In genomic region chr20:42639140-42639539, GRCh38 we compare ENCODE assay signal across 27 cellular contexts.
"Had no signal": no experiment of that assay in that cellular context is flagged by ENCODE, and none has a peak within 500 bp of the region (broad histone marks: within the 10 kb centered on the region; RNA-seq: fewer than 3 reads in every experiment).

No MANE protein-coding gene starts in this region.

- ATAC-seq: effector memory CD8-positive, alpha-beta T cell; mucosa of descending colon; natural killer cell treated with Interleukin-12 subunit alpha and Interleukin-12 subunit beta and Interleukin-15 and Interleukin-18, amount 100 ng/mL, for 72 hours; pancreas; sciatic nerve; stimulated activated effector memory CD8-positive, alpha-beta T cell treated with anti-CD3 and anti-CD28 coated beads, Interleukin-12 subunit alpha, Interleukin-12 subunit beta, amount 100 ng/mL, for 72 hours had no signal

- H3K27ac Mint-ChIP-seq: effector memory CD8-positive, alpha-beta T cell; immature natural killer cell; mesothelial cell of epicardium; naive B cell; natural killer cell treated with Interleukin-12 subunit alpha and Interleukin-12 subunit beta and Interleukin-15 and Interleukin-18, amount 100 ng/mL, for 72 hours; progenitor cell of endocrine pancreas; stimulated activated effector memory CD8-positive, alpha-beta T cell treated with anti-CD3 and anti-CD28 coated beads, Interleukin-12 subunit alpha, Interleukin-12 subunit beta, amount 100 ng/mL, for 72 hours had no signal

- H3K4me2 ChIP-seq: smooth muscle cell had no signal

- H3K27ac ChIP-seq: neutrophil, pancreas, stomach, thyroid gland, vagina had no signal

- H3K4me1 ChIP-seq: stomach, thyroid gland, vagina had no signal

- DNase-seq: cortex of kidney; effector memory CD8-positive, alpha-beta T cell; erythroblast; hypothalamus; immature natural killer cell; mesenchymal stem cell; mucosa of descending colon; naive B cell; pancreas; stimulated activated CD4-positive, alpha-beta T cell treated with anti-CD3 and anti-CD28 coated beads, Interleukin-2, amount 100 ng/mL, for 24 hours; stimulated activated CD4-positive, alpha-beta T cell treated with anti-CD3 and anti-CD28 coated beads, Interleukin-4, amount 100 ng/mL, for 24 hours; stimulated activated naive CD4-positive, alpha-beta T cell treated with Interleukin-2 at 50 U/mL for 16 hours; stomach; thyroid gland; trophoblast cell had no signal

- H3K9me3 Mint-ChIP-seq: stimulated activated effector memory CD8-positive, alpha-beta T cell treated with anti-CD3 and anti-CD28 coated beads, Interleukin-12 subunit alpha, Interleukin-12 subunit beta, amount 100 ng/mL, for 72 hours had no signal

- H3K27me3 ChIP-seq: neutrophil, pancreas, stomach, thyroid gland, vagina had no signal

- H3K9me3 ChIP-seq: mucosa of descending colon, neutrophil, pancreas, thyroid gland, vagina had no signal

- FAIRE-seq: endometrium, frontal cortex, keratinocyte, pancreas had no signal

- H3K4me3 ChIP-seq: mucosa of descending colon, pancreas, smooth muscle cell, stomach, thyroid gland, vagina had no signal

- H3K4me1 Mint-ChIP-seq: immature natural killer cell; mesothelial cell of epicardium; naive B cell; neural crest cell; stimulated activated effector memory CD8-positive, alpha-beta T cell treated with anti-CD3 and anti-CD28 coated beads, Interleukin-12 subunit alpha, Interleukin-12 subunit beta, amount 100 ng/mL, for 72 hours had no signal

- H3K36me3 ChIP-seq: neutrophil, pancreas, stomach, thyroid gland, vagina had no signal

- H3K36me3 Mint-ChIP-seq: immature natural killer cell; mesothelial cell of epicardium; naive B cell; natural killer cell treated with Interleukin-12 subunit alpha and Interleukin-12 subunit beta and Interleukin-15 and Interleukin-18, amount 100 ng/mL, for 72 hours; stimulated activated effector memory CD8-positive, alpha-beta T cell treated with anti-CD3 and anti-CD28 coated beads, Interleukin-12 subunit alpha, Interleukin-12 subunit beta, amount 100 ng/mL, for 72 hours had no signal

- H3K27me3 Mint-ChIP-seq: naive B cell; natural killer cell treated with Interleukin-12 subunit alpha and Interleukin-12 subunit beta and Interleukin-15 and Interleukin-18, amount 100 ng/mL, for 72 hours; progenitor cell of endocrine pancreas had no signal

- H3K4me3 Mint-ChIP-seq: effector memory CD8-positive, alpha-beta T cell; immature natural killer cell; mesothelial cell of epicardium; naive B cell; natural killer cell treated with Interleukin-12 subunit alpha and Interleukin-12 subunit beta and Interleukin-15 and Interleukin-18, amount 100 ng/mL, for 72 hours; neural crest cell; stimulated activated effector memory CD8-positive, alpha-beta T cell treated with anti-CD3 and anti-CD28 coated beads, Interleukin-12 subunit alpha, Interleukin-12 subunit beta, amount 100 ng/mL, for 72 hours had no signal
